Comparison of ENCODE assay signal across 9 cellular contexts in genomic region chr1:200154069-200154767, GRCh38.
DNase-seq lines count a peak whose midpoint lies in the region; ATAC-seq and TF ChIP-seq lines count a peak whose summit lies in the region.
"Had no signal": no experiment of that assay in that cellular context is flagged by ENCODE, and none has a peak within 500 bp of the region (broad histone marks: within the 10 kb centered on the region; RNA-seq: fewer than 3 reads in every experiment).

No MANE protein-coding gene starts in this region.

- H3K27me3 ChIP-seq in smooth muscle cell (ENCODE audit: low read depth): no peaks in the 10 kb centered on the region
- peaks cover 12% of the 10 kb centered on the region for H3K27me3 ChIP-seq in BE2C
- no peaks in the 10 kb centered on the region for H3K27me3 ChIP-seq in ovary

- H3K36me3 ChIP-seq in smooth muscle cell (ENCODE audit: low read depth): no peaks in the 10 kb centered on the region
- H3K36me3 ChIP-seq in BE2C: no peaks in the 10 kb centered on the region
- no peaks in the 10 kb centered on the region for H3K36me3 ChIP-seq in ovary

- peak overlapping the region; percentile 20 for H3K4me2 ChIP-seq in smooth muscle cell

- H3K9me3 ChIP-seq in smooth muscle cell (replicated peaks; ENCODE audit: low read depth) (no peaks in the 10 kb centered on the region), BE2C (no peaks in the 10 kb centered on the region), ovary (no peaks in the 10 kb centered on the region)

- H3K4me3 Mint-ChIP-seq in activated T-helper 1 cell treated with anti-CD3 and anti-CD28 coated beads, Interleukin-12 subunit alpha, Interleukin-12 subunit beta, Interleukin-2, Interleukin-4 antibody, amounts not matched to agents 30 ng/mL and 10 ng/mL and 1 ng/mL, durations not matched to agents 14 hours and 24 hours and 36 hours: peak overlapping the region; percentile 76

- H3K4me3 ChIP-seq in smooth muscle cell (no peak overlapping the region), BE2C (ENCODE audit: low read depth, low read length) (no peak overlapping the region), ovary (no peak overlapping the region)

- peak overlapping the region; percentile 98 for H3K27ac Mint-ChIP-seq in activated T-helper 1 cell treated with anti-CD3 and anti-CD28 coated beads, Interleukin-12 subunit alpha, Interleukin-12 subunit beta, Interleukin-2, Interleukin-4 antibody, amounts not matched to agents 30 ng/mL and 10 ng/mL and 1 ng/mL, durations not matched to agents 14 hours and 24 hours and 36 hours

- H3K27ac ChIP-seq in smooth muscle cell (ENCODE audit: low read depth) (no peak overlapping the region), ovary (no peak overlapping the region)
- H3K27ac ChIP-seq: VCaP had no signal

- peaks cover 64% of the 10 kb centered on the region for H3K4me1 Mint-ChIP-seq in activated T-helper 1 cell treated with anti-CD3 and anti-CD28 coated beads, Interleukin-12 subunit alpha, Interleukin-12 subunit beta, Interleukin-2, Interleukin-4 antibody, amounts not matched to agents 30 ng/mL and 10 ng/mL and 1 ng/mL, durations not matched to agents 14 hours and 24 hours and 36 hours (ENCODE audit: low read depth)

- no peak overlapping the region for H3K9ac ChIP-seq in smooth muscle cell (ENCODE audit: low read depth)

- ATAC-seq in GM18520 (IDR thresholded peaks at IDR 0.05; ENCODE audit: unreplicated experiment): peak; percentile 89
- peak; percentile 89 for ATAC-seq in HG02642 (IDR thresholded peaks at IDR 0.05; ENCODE audit: poor library complexity, unreplicated experiment)

- no peaks in the 10 kb centered on the region for H3K27me3 Mint-ChIP-seq in activated T-helper 1 cell treated with anti-CD3 and anti-CD28 coated beads, Interleukin-12 subunit alpha, Interleukin-12 subunit beta, Interleukin-2, Interleukin-4 antibody, amounts not matched to agents 30 ng/mL and 10 ng/mL and 1 ng/mL, durations not matched to agents 14 hours and 24 hours and 36 hours (ENCODE audit: insufficient read depth)

- no peaks in the 10 kb centered on the region for H4K20me1 ChIP-seq in smooth muscle cell (ENCODE audit: low read depth)

- TF ChIP-seq CTCF in smooth muscle cell (IDR thresholded peaks at IDR 0.05; ENCODE audit: borderline replicate concordance, insufficient read depth, poor library complexity, severe bottlenecking) (no peak), BE2C (IDR thresholded peaks at IDR 0.05; ENCODE audit: low read depth, low read length) (no peak), ovary (IDR thresholded peaks at IDR 0.05) (no peak)

- no peak overlapping the region for H2AFZ ChIP-seq in smooth muscle cell (ENCODE audit: low read depth)

- H3K36me3 Mint-ChIP-seq in activated T-helper 1 cell treated with anti-CD3 and anti-CD28 coated beads, Interleukin-12 subunit alpha, Interleukin-12 subunit beta, Interleukin-2, Interleukin-4 antibody, amounts not matched to agents 30 ng/mL and 10 ng/mL and 1 ng/mL, durations not matched to agents 14 hours and 24 hours and 36 hours (ENCODE audit: low read depth): peaks cover 2% of the 10 kb centered on the region

- no peaks in the 10 kb centered on the region for H3K4me1 ChIP-seq in smooth muscle cell (ENCODE audit: low read depth)
- H3K4me1 ChIP-seq in BE2C: no peaks in the 10 kb centered on the region
- no peaks in the 10 kb centered on the region for H3K4me1 ChIP-seq in ovary (ENCODE audit: insufficient read depth)

- no peak for TF ChIP-seq EP300 in ovary (IDR thresholded peaks at IDR 0.05)

- DNase-seq in NCI-H2227 treated with DMSO at 0.1 percent for 48 hours (lab: John Stamatoyannopoulos, UW) (peak; percentile 5), smooth muscle cell (lab: John Stamatoyannopoulos, UW; ENCODE audit: unreplicated experiment) (no peak), NCI-H128 (lab: John Stamatoyannopoulos, UW; ENCODE audit: unreplicated experiment) (no peak), BE2C (no peak), ovary (no peak)
- DNase-seq in activated T-helper 1 cell treated with anti-CD3 and anti-CD28 coated beads, Interleukin-12 subunit alpha, Interleukin-12 subunit beta, Interleukin-2, Interleukin-4 antibody, amounts not matched to agents 30 ng/mL and 10 ng/mL and 1 ng/mL, durations not matched to agents 14 hours and 24 hours and 36 hours (ENCODE audit: low spot score): peak; percentile 67

- peaks cover 7% of the 10 kb centered on the region for H3F3A ChIP-seq in smooth muscle cell (ENCODE audit: low read depth)

- no peak for TF ChIP-seq POLR2A in ovary (IDR thresholded peaks at IDR 0.05)

- peaks cover 3% of the 10 kb centered on the region for H3K9me3 Mint-ChIP-seq in activated T-helper 1 cell treated with anti-CD3 and anti-CD28 coated beads, Interleukin-12 subunit alpha, Interleukin-12 subunit beta, Interleukin-2, Interleukin-4 antibody, amounts not matched to agents 30 ng/mL and 10 ng/mL and 1 ng/mL, durations not matched to agents 14 hours and 24 hours and 36 hours

- intact Hi-C loops in activated T-helper 1 cell treated with anti-CD3 and anti-CD28 coated beads, Interleukin-12 subunit alpha, Interleukin-12 subunit beta, Interleukin-2, Interleukin-4 antibody, amounts not matched to agents 30 ng/mL and 10 ng/mL and 1 ng/mL, durations not matched to agents 14 hours and 24 hours and 36 hours (cut with micrococcal nuclease): loop anchor here (1.0 to 10.0 kb wide), 12 partner anchors 12 to 1532 kb away; no protein-coding TSS in a partner anchor
- intact Hi-C loops in ovary (cut with DNase I): no loop called here

- no peaks in the 10 kb centered on the region for H3K79me2 ChIP-seq in smooth muscle cell (ENCODE audit: low read depth)

Comparison
In these comparisons a context has a peak if more than half of its experiments do, and no peak if none do; other contexts are left out.
1. DNase-seq: peak in NCI-H2227 treated with DMSO at 0.1 percent for 48 hours (single experiment) and activated T-helper 1 cell treated with anti-CD3 and anti-CD28 coated beads, Interleukin-12 subunit alpha, Interleukin-12 subunit beta, Interleukin-2, Interleukin-4 antibody, amounts not matched to agents 30 ng/mL and 10 ng/mL and 1 ng/mL, durations not matched to agents 14 hours and 24 hours and 36 hours (single experiment); none in smooth muscle cell (single experiment), NCI-H128 (single experiment), BE2C (single experiment) and ovary (0 of 5).